ENCODE assay signal across 29 cellular contexts in the genomic region with DNA sequence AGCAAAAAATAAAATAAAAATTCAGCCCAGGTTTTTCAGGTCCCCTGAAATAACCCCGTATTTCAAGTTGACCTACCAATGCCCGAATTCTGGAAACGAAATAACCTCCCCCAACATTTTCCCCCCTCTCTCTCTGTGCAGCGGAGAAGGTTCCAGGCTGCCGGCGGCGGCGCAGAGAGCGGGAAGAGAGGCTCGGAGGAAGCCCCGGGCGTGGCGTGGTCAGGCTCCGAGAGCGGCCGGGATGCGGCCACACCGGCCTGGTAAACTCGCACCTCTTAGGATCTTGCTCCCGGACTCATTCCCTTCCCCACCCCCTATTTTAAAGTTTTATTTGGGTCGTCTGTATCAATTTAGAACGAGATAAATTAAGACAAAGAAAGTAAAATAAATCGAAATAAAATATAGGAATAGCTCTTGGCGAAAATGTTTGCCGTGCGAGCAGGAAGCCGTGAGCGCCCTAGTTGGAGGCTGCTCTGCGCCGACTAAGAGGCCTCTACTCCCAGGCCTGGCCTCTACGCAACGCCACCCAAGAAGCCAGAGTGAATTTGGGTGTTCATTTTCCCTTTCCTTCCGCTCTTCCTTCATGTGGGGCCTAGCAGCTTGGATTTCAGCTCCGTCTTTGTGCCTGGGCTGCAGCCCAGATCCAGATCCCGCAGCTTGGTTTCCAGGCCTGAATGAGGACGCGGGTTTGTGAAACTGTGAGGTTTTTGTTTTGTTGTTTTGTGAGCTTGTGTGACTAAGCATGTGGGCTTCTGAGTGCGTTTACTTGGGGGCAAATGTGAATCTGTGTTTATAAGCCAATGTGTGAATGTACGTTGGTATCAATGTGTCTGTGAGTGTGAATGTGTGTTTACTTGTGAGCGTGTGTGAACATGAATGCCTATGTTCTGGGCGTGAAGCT. TPM values are rescaled to one million over a fixed set of nuclear protein-coding genes. Genes with fewer than 3 reads are reported as not detected.
DNase-seq lines count a peak whose midpoint lies in the region; ATAC-seq, FAIRE-seq and TF ChIP-seq lines count a peak whose summit lies in the region.
"Had no signal": no experiment of that assay in that cellular context is flagged by ENCODE, and none has a peak within 500 bp of the region (broad histone marks: within the 10 kb centered on the region; RNA-seq: fewer than 3 reads in every experiment).

No MANE protein-coding gene starts in this region.

- POLR2A ChIA-PET in A549 (lab: Yijun Ruan, JAX) = no interaction called here

- H3K4me2 ChIP-seq in A549 = no peak overlapping the region
- H3K4me2 ChIP-seq: KMS-11 had no signal

- TF ChIP-seq RAD21 in A549 (conservative IDR thresholded peaks at IDR 0.05 in 1 of 2, IDR thresholded peaks at IDR 0.05 in 1 of 2) = no peak

- H3K4me3 ChIP-seq in A549 = no peak overlapping the region
- no peak overlapping the region; the same call in 1 of the 2 replicates for H3K4me3 ChIP-seq in HUES6 (ENCODE audit: low read depth, low read length)
- H3K4me3 ChIP-seq in endodermal cell (ENCODE audit: low read length) = no peak overlapping the region
- H3K4me3 ChIP-seq in HAP-1 = no peak overlapping the region
- H3K4me3 ChIP-seq: esophagus muscularis mucosa, pancreas had no signal

- no peak for DNase-seq in A549 (ENCODE audit: low read depth in 1 of 2, low spot score in 1 of 2)
- DNase-seq in endodermal cell = peak; percentile 66
- DNase-seq in NCI-H146 treated with DMSO at 0.1 percent for 48 hours (lab: John Stamatoyannopoulos, UW; ENCODE audit: unreplicated experiment) = no peak
- DNase-seq in H4 (ENCODE audit: low spot score) = no peak
- DNase-seq in T-helper 2 cell treated with Interferon-gamma antibody and Interleukin-4, amounts not matched to agents 5 μg/mL and 100 μg/mL, for 36 hours (ENCODE audit: low spot score) = no peak
- no peak for DNase-seq in HAP-1 (ENCODE audit: low spot score in 2 of 2)
- DNase-seq: activated CD4-positive, alpha-beta T cell treated with anti-CD3 and anti-CD28 coated beads, Interleukin-2, amount 10 ng/mL, durations not matched to agents 24 days and 14 days; C1 segment of cervical spinal cord; effector CD8-positive, alpha-beta T cell; gastrocnemius medialis; H9; hypothalamus; kidney glomerular epithelial cell; mesendoderm; naive thymus-derived CD8-positive, alpha-beta T cell; NCI-H2029; NCI-H446 treated with DMSO at 0.1 percent for 48 hours; pancreas; stimulated activated CD8-positive, alpha-beta memory T cell treated with anti-CD3 and anti-CD28 coated beads, Interleukin-4, amount 100 ng/mL, for 48 hours; T-helper 17 cell had no signal

- CTCF ChIA-PET in A549 (lab: Yijun Ruan, JAX) = interaction anchor here (0.9 to 4.4 kb wide), 6 partner anchors 31 to 579 kb away, joined by 3 to 22 read pairs (median 4); no protein-coding TSS in a partner anchor

- H3K9ac ChIP-seq in HUES6 (ENCODE audit: low read length) (peak overlapping the region; percentile 87), endodermal cell (ENCODE audit: extremely low read depth, low read length, poor library complexity, severe bottlenecking) (no peak overlapping the region)
- H3K9ac ChIP-seq: KMS-11 had no signal

- TF ChIP-seq CTCF in A549 (IDR thresholded peaks at IDR 0.05) (no peak), endodermal cell (conservative IDR thresholded peaks at IDR 0.05) (no peak), nephron (IDR thresholded peaks at IDR 0.05; ENCODE audit: unreplicated experiment in 3 of 3) (no peak)

- no peak for TF ChIP-seq EP300 in A549 (IDR thresholded peaks at IDR 0.05)

- no peaks in the 10 kb centered on the region for H3K4me1 Mint-ChIP-seq in endodermal cell
- H3K4me1 Mint-ChIP-seq in nephron = peaks cover 44% of the 10 kb centered on the region
- peaks cover 16% of the 10 kb centered on the region for H3K4me1 Mint-ChIP-seq in T-helper 2 cell treated with Interferon-gamma antibody and Interleukin-4, amounts not matched to agents 5 μg/mL and 100 μg/mL, for 36 hours (ENCODE audit: low read depth)

- in situ Hi-C loops in HAP-1 (cut with MboI; ENCODE audit: low sequenced_read_pairs) = no loop called here

- FAIRE-seq in A549 (lab: Jason Lieb, UNC) = peak; percentile 43
- FAIRE-seq: pancreas, urothelium cell line had no signal

- peak overlapping the region in 1 of 2 experiments; percentile 95; a peak in 1 of 6 replicates for H3K27ac ChIP-seq in A549
- H3K27ac ChIP-seq in HUES6 (ENCODE audit: low read depth, low read length) = no peak overlapping the region
- peak overlapping the region; percentile 24 for H3K27ac ChIP-seq in endodermal cell (ENCODE audit: low read depth, low read length)
- H3K27ac ChIP-seq: esophagus muscularis mucosa, KMS-11, pancreas, VCaP had no signal

- H3K27me3 Mint-ChIP-seq in endodermal cell (ENCODE audit: insufficient read depth) = peaks cover 100% of the 10 kb centered on the region
- H3K27me3 Mint-ChIP-seq in nephron (ENCODE audit: low read depth) = peaks cover 63% of the 10 kb centered on the region
- H3K27me3 Mint-ChIP-seq in T-helper 2 cell treated with Interferon-gamma antibody and Interleukin-4, amounts not matched to agents 5 μg/mL and 100 μg/mL, for 36 hours (ENCODE audit: low read depth) = peaks cover 82% of the 10 kb centered on the region

- H3K27me3 ChIP-seq in HUES6 (ENCODE audit: control insufficient read depth, insufficient read depth, low read length) (peaks cover 100% of the 10 kb centered on the region), endodermal cell (ENCODE audit: control insufficient read depth, insufficient read depth, low read length, poor library complexity, severe bottlenecking) (peaks cover 100% of the 10 kb centered on the region), HAP-1 (ENCODE audit: low read depth) (peaks cover 27% of the 10 kb centered on the region)

- H3K4me3 Mint-ChIP-seq in endodermal cell (no peak overlapping the region), nephron (peak overlapping the region; percentile 94 to 99 (median 98))
- no peak overlapping the region for H3K4me3 Mint-ChIP-seq in T-helper 2 cell treated with Interferon-gamma antibody and Interleukin-4, amounts not matched to agents 5 μg/mL and 100 μg/mL, for 36 hours
- H3K4me3 Mint-ChIP-seq: activated CD4-positive, alpha-beta T cell treated with anti-CD3 and anti-CD28 coated beads, Interleukin-2, amount 10 ng/mL, durations not matched to agents 24 days and 14 days; activated T-helper 17 cell treated with anti-CD3 and anti-CD28 coated beads, Interleukin-2, amount 50 U/mL, for 72 hours; H9; naive thymus-derived CD8-positive, alpha-beta T cell; T-helper 17 cell had no signal

- ATAC-seq in A549 = no peak
- ATAC-seq: activated naive CD4-positive, alpha-beta T cell treated with anti-CD3 and anti-CD28 coated beads, Interleukin-2, amount 50 U/mL, for 72 hours; activated T-helper 17 cell treated with anti-CD3 and anti-CD28 coated beads, Interleukin-2, amount 50 U/mL, for 72 hours; gastrocnemius medialis; naive thymus-derived CD8-positive, alpha-beta T cell; pancreas; sciatic nerve; T-helper 17 cell had no signal

- H3K36me3 Mint-ChIP-seq in endodermal cell (ENCODE audit: low read depth) (no peaks in the 10 kb centered on the region), nephron (ENCODE audit: low read depth) (peaks cover 8% of the 10 kb centered on the region)
- peaks cover 1% of the 10 kb centered on the region for H3K36me3 Mint-ChIP-seq in T-helper 2 cell treated with Interferon-gamma antibody and Interleukin-4, amounts not matched to agents 5 μg/mL and 100 μg/mL, for 36 hours (ENCODE audit: low read depth)

- H3K27ac Mint-ChIP-seq in endodermal cell (no peak overlapping the region), nephron (peak overlapping the region in 2 of 3 experiments; percentile 98 to 99)
- no peak overlapping the region for H3K27ac Mint-ChIP-seq in T-helper 2 cell treated with Interferon-gamma antibody and Interleukin-4, amounts not matched to agents 5 μg/mL and 100 μg/mL, for 36 hours
- H3K27ac Mint-ChIP-seq: activated CD4-positive, alpha-beta T cell treated with anti-CD3 and anti-CD28 coated beads, Interleukin-2, amount 10 ng/mL, durations not matched to agents 24 days and 14 days; activated naive CD4-positive, alpha-beta T cell treated with anti-CD3 and anti-CD28 coated beads, Interleukin-2, amount 50 U/mL, for 72 hours; activated T-helper 17 cell treated with anti-CD3 and anti-CD28 coated beads, Interleukin-2, amount 50 U/mL, for 72 hours; H9; T-helper 17 cell had no signal

- TF ChIP-seq POLR2A in A549 (IDR thresholded peaks at IDR 0.05; ENCODE audit: low read length) = no peak

- H3K9me3 Mint-ChIP-seq in endodermal cell (peaks cover 2% of the 10 kb centered on the region), nephron (no peaks in the 10 kb centered on the region)
- H3K9me3 Mint-ChIP-seq in T-helper 2 cell treated with Interferon-gamma antibody and Interleukin-4, amounts not matched to agents 5 μg/mL and 100 μg/mL, for 36 hours = no peaks in the 10 kb centered on the region
- H3K9me3 Mint-ChIP-seq: activated CD4-positive, alpha-beta T cell treated with anti-CD3 and anti-CD28 coated beads, Interleukin-2, amount 10 ng/mL, durations not matched to agents 24 days and 14 days; activated naive CD4-positive, alpha-beta T cell treated with anti-CD3 and anti-CD28 coated beads, Interleukin-2, amount 50 U/mL, for 72 hours; activated T-helper 17 cell treated with anti-CD3 and anti-CD28 coated beads, Interleukin-2, amount 50 U/mL, for 72 hours; naive thymus-derived CD8-positive, alpha-beta T cell had no signal

- WGBS in A549 (ENCODE audit: missing lambda C conversion rate) = 93% methylated on average over 41 of the region's 41 CpGs
- 14% methylated on average over 17 to 41 of the region's 41 CpGs for WGBS in endodermal cell (ENCODE audit: insufficient coverage in 1 of 2, insufficient read length in 1 of 2), 2 experiments

- H3K4me1 ChIP-seq in A549 = peaks cover 23% of the 10 kb centered on the region
- peaks cover 13% of the 10 kb centered on the region for H3K4me1 ChIP-seq in HUES6 (ENCODE audit: control insufficient read depth, insufficient read depth, low read length)
- H3K4me1 ChIP-seq in endodermal cell (ENCODE audit: control insufficient read depth, insufficient read depth, low read length) = no peaks in the 10 kb centered on the region
- H3K4me1 ChIP-seq in HAP-1 = no peaks in the 10 kb centered on the region; the same call in 1 of the 2 replicates

- H3K36me3 ChIP-seq in HUES6 (ENCODE audit: control insufficient read depth, insufficient read depth, low read length) = no peaks in the 10 kb centered on the region
- H3K36me3 ChIP-seq in endodermal cell (ENCODE audit: control insufficient read depth, insufficient read depth, low read length) = no peaks in the 10 kb centered on the region
- no peaks in the 10 kb centered on the region for H3K36me3 ChIP-seq in HAP-1 (replicated peaks)
- H3K36me3 ChIP-seq: esophagus muscularis mucosa, gastrocnemius medialis, pancreas had no signal

- H3K9me3 ChIP-seq in A549 (no peaks in the 10 kb centered on the region), HUES6 (ENCODE audit: control insufficient read depth, insufficient read depth, low read depth, low read length) (no peaks in the 10 kb centered on the region), endodermal cell (ENCODE audit: control insufficient read depth, low read length) (peaks cover 16% of the 10 kb centered on the region), HAP-1 (no peaks in the 10 kb centered on the region)
- H3K9me3 ChIP-seq: esophagus muscularis mucosa, gastrocnemius medialis, pancreas had no signal

RNA-seq across cellular contexts. Expression of a gene that starts 1.5 kb away (rescaled TPM):
- polyA plus RNA-seq in A549 (2011; rRNA removed) = 9.4 and 10.2 TPM in 2 replicates
- 8.7 and 9.0 TPM in 2 replicates for polyA plus RNA-seq in A549 (2012; cell fraction: cytosol; rRNA removed)
- 48.0 and 49.7 TPM in 2 replicates for polyA plus RNA-seq in A549 (2012; cell fraction: nucleus; rRNA removed)
- polyA plus RNA-seq in A549 (2017; fragmentation: RNase III; extraction: RNeasy Plus Mini Kit Qiagen cat#74134 plus additional on column Dnase treatment) = 12.3 to 14.9 TPM (median 14.7 TPM) in 3 replicates
- polyA minus RNA-seq in A549 (2011; rRNA and poly(A)+ RNA removed) = 4.4 and 4.9 TPM in 2 replicates
- not detected for total RNA-seq in endodermal cell
- polyA plus RNA-seq in endodermal cell (2013, experiment 1 of 2) = 14.4 TPM
- polyA plus RNA-seq in endodermal cell (2013, experiment 2 of 2) = 10.0 TPM
- total RNA-seq in H4 (2014; rRNA removed; shearing (Covaris generic)) = 1.4 and 3.1 TPM in 2 replicates
- total RNA-seq: H9; naive thymus-derived CD8-positive, alpha-beta T cell; T-helper 17 cell had no signal
- polyA plus RNA-seq: naive thymus-derived CD8-positive, alpha-beta T cell had no signal

RNA-seq across cellular contexts. Expression of a gene that starts 4.6 kb away (rescaled TPM):
- polyA plus RNA-seq in A549 (2011; rRNA removed) (15.4 and 22.3 TPM in 2 replicates), A549 (2017; fragmentation: RNase III; extraction: RNeasy Plus Mini Kit Qiagen cat#74134 plus additional on column Dnase treatment) (27.4 to 32.3 TPM (median 27.4 TPM) in 3 replicates)
- 16.9 TPM in 2 replicates for polyA plus RNA-seq in A549 (2012; cell fraction: cytosol; rRNA removed)
- 9.0 and 12.5 TPM in 2 replicates for polyA plus RNA-seq in A549 (2012; cell fraction: nucleus; rRNA removed)
- polyA minus RNA-seq in A549 (2011; rRNA and poly(A)+ RNA removed) = 6.5 and 6.6 TPM in 2 replicates
- total RNA-seq in endodermal cell = not detected
- polyA plus RNA-seq in endodermal cell (2013, experiment 1 of 2) = 5.6 TPM
- polyA plus RNA-seq in endodermal cell (2013, experiment 2 of 2) = 6.0 TPM
- 21.2 and 22.4 TPM in 2 replicates for total RNA-seq in H4 (2014; rRNA removed; shearing (Covaris generic))
- total RNA-seq: H9; naive thymus-derived CD8-positive, alpha-beta T cell had no signal

RNA-seq across cellular contexts. Expression of a gene that starts 8.9 kb away (rescaled TPM):
- 8.9 and 11.1 TPM in 2 replicates for polyA plus RNA-seq in A549 (2011; rRNA removed)
- polyA plus RNA-seq in A549 (2012; cell fraction: cytosol; rRNA removed) = 12.3 and 15.2 TPM in 2 replicates
- 12.8 and 13.1 TPM in 2 replicates for polyA plus RNA-seq in A549 (2012; cell fraction: nucleus; rRNA removed)
- 4.6 to 5.8 TPM (median 4.7 TPM) in 3 replicates for polyA plus RNA-seq in A549 (2017; fragmentation: RNase III; extraction: RNeasy Plus Mini Kit Qiagen cat#74134 plus additional on column Dnase treatment)
- polyA minus RNA-seq in A549 (2011; rRNA and poly(A)+ RNA removed) = 4.1 and 5.1 TPM in 2 replicates
- not detected for total RNA-seq in endodermal cell
- 10.3 TPM for polyA plus RNA-seq in endodermal cell (2013, experiment 1 of 2)
- polyA plus RNA-seq in endodermal cell (2013, experiment 2 of 2) = 7.2 TPM
- 1.2 and 6.3 TPM in 2 replicates for total RNA-seq in H4 (2014; rRNA removed; shearing (Covaris generic))
- total RNA-seq: activated CD4-positive, alpha-beta T cell treated with anti-CD3 and anti-CD28 coated beads, Interleukin-2, amount 10 ng/mL, durations not matched to agents 24 days and 14 days; activated naive CD4-positive, alpha-beta T cell treated with anti-CD3 and anti-CD28 coated beads, Interleukin-2, amount 50 U/mL, for 72 hours; activated T-helper 17 cell treated with anti-CD3 and anti-CD28 coated beads, Interleukin-2, amount 50 U/mL, for 72 hours; esophagus muscularis mucosa; H9; naive thymus-derived CD8-positive, alpha-beta T cell; T-helper 17 cell had no signal
- polyA plus RNA-seq: naive thymus-derived CD8-positive, alpha-beta T cell had no signal

RNA-seq across cellular contexts. Expression of a gene that starts 12.7 kb away (rescaled TPM):
- polyA plus RNA-seq in A549 (2011; rRNA removed) (2.5 and 2.7 TPM in 2 replicates), A549 (2017; fragmentation: RNase III; extraction: RNeasy Plus Mini Kit Qiagen cat#74134 plus additional on column Dnase treatment) (2.1 to 3.0 TPM (median 2.4 TPM) in 3 replicates)
- 1.9 and 2.5 TPM in 2 replicates for polyA plus RNA-seq in A549 (2012; cell fraction: cytosol; rRNA removed)
- 21.9 and 24.5 TPM in 2 replicates for polyA plus RNA-seq in A549 (2012; cell fraction: nucleus; rRNA removed)
- polyA minus RNA-seq in A549 (2011; rRNA and poly(A)+ RNA removed) = 0.39 and 0.74 TPM in 2 replicates
- not detected for total RNA-seq in endodermal cell
- polyA plus RNA-seq in endodermal cell (2013, experiment 1 of 2) = 5.3 TPM
- 2.5 TPM for polyA plus RNA-seq in endodermal cell (2013, experiment 2 of 2)
- 0.43 TPM in 1 of 2 replicates, not detected in the other for total RNA-seq in H4 (2014; rRNA removed; shearing (Covaris generic))
- total RNA-seq: activated CD4-positive, alpha-beta T cell treated with anti-CD3 and anti-CD28 coated beads, Interleukin-2, amount 10 ng/mL, durations not matched to agents 24 days and 14 days; activated naive CD4-positive, alpha-beta T cell treated with anti-CD3 and anti-CD28 coated beads, Interleukin-2, amount 50 U/mL, for 72 hours; activated T-helper 17 cell treated with anti-CD3 and anti-CD28 coated beads, Interleukin-2, amount 50 U/mL, for 72 hours; gastrocnemius medialis; H9; naive thymus-derived CD8-positive, alpha-beta T cell; T-helper 17 cell had no signal
- polyA plus RNA-seq: naive thymus-derived CD8-positive, alpha-beta T cell had no signal

RNA-seq across cellular contexts. Expression of a gene that starts 16.2 kb away (rescaled TPM):
- polyA plus RNA-seq in A549 (2011; rRNA removed) (11.6 and 17.0 TPM in 2 replicates), A549 (2017; fragmentation: RNase III; extraction: RNeasy Plus Mini Kit Qiagen cat#74134 plus additional on column Dnase treatment) (7.0 to 10.2 TPM (median 8.6 TPM) in 3 replicates)
- 9.3 and 12.8 TPM in 2 replicates for polyA plus RNA-seq in A549 (2012; cell fraction: cytosol; rRNA removed)
- 38.5 and 48.1 TPM in 2 replicates for polyA plus RNA-seq in A549 (2012; cell fraction: nucleus; rRNA removed)
- 4.0 and 5.5 TPM in 2 replicates for polyA minus RNA-seq in A549 (2011; rRNA and poly(A)+ RNA removed)
- total RNA-seq in endodermal cell = not detected
- 36.0 TPM for polyA plus RNA-seq in endodermal cell (2013, experiment 1 of 2)
- 33.5 TPM for polyA plus RNA-seq in endodermal cell (2013, experiment 2 of 2)
- total RNA-seq in H4 (2014; rRNA removed; shearing (Covaris generic)) = 2.0 and 5.6 TPM in 2 replicates
- total RNA-seq: H9 had no signal

Comparison
In these comparisons a context has a peak if more than half of its experiments do, and no peak if none do; other contexts are left out.
1. H3K27ac Mint-ChIP-seq: peak in nephron (2 of 3); none in endodermal cell (single experiment) and T-helper 2 cell treated with Interferon-gamma antibody and Interleukin-4, amounts not matched to agents 5 μg/mL and 100 μg/mL, for 36 hours (single experiment).
2. H3K4me3 Mint-ChIP-seq: peak in nephron (3 of 3); none in endodermal cell (single experiment) and T-helper 2 cell treated with Interferon-gamma antibody and Interleukin-4, amounts not matched to agents 5 μg/mL and 100 μg/mL, for 36 hours (single experiment).
3. RNA of a gene that starts 4.6 kb away (total RNA-seq): 21.2 to 22.4 TPM in H4; not detected in endodermal cell; every median in the first group is over 10 times any median in the second.